ENCODE assay signal across 8 cellular contexts in genomic region chr15:67134577-67135492, GRCh38.
DNase-seq lines count a peak whose midpoint lies in the region; ATAC-seq and TF ChIP-seq lines count a peak whose summit lies in the region.

No MANE protein-coding gene starts in this region.

- in situ Hi-C loops in gastrocnemius medialis (cut with MboI; ENCODE audit: low sequenced_read_pairs in 4 of 4), result loop anchor here in 1 of 4 donors (25.0 kb wide), 1 partner anchor 102 kb away; no protein-coding TSS in a partner anchor

- no peaks in the 10 kb centered on the region for H3K27me3 ChIP-seq in RWPE2 (ENCODE audit: insufficient read depth, poor library complexity, severe bottlenecking)
- no peaks in the 10 kb centered on the region for H3K27me3 ChIP-seq in gastrocnemius medialis

- H3K27ac ChIP-seq in RWPE2 (ENCODE audit: poor library complexity, severe bottlenecking), result peak overlapping the region; percentile 51
- H3K27ac ChIP-seq in gastrocnemius medialis, result peak overlapping the region; percentile 72 to 92 (median 78)

- TF ChIP-seq POLR2A in gastrocnemius medialis (IDR thresholded peaks at IDR 0.05), result no peak

- ATAC-seq in GM21381 (IDR thresholded peaks at IDR 0.05; ENCODE audit: unreplicated experiment) (peak; percentile 6), RWPE2 (ENCODE audit: low read depth) (peak; percentile 25), gastrocnemius medialis (peak in 1 of 2 donors; percentile 21)

- H3K4me1 ChIP-seq in RWPE2 (ENCODE audit: insufficient read depth, poor library complexity, severe bottlenecking) (peaks cover 65% of the 10 kb centered on the region), gastrocnemius medialis (peaks cover 96 to 100% of the 10 kb centered on the region in 2 donors)

- H3K9me3 ChIP-seq in RWPE2 (ENCODE audit: severe bottlenecking), result no peaks in the 10 kb centered on the region
- H3K9me3 ChIP-seq in gastrocnemius medialis, result no peaks in the 10 kb centered on the region

- DNase-seq in RWPE2 (ENCODE audit: low spot score), result peak; percentile 51
- DNase-seq in cardiac septum (ENCODE audit: low spot score), result peak; percentile 64
- no peak for DNase-seq in gastrocnemius medialis
- no peak for DNase-seq in NCI-H2107 treated with DMSO at 0.1 percent for 48 hours (lab: John Stamatoyannopoulos, UW; ENCODE audit: unreplicated experiment)
- no peak for DNase-seq in germinal center (ENCODE audit: low spot score)
- no peak for DNase-seq in midbrain (lab: John Stamatoyannopoulos, UW)
- DNase-seq in stimulated activated CD4-positive, alpha-beta T cell treated with anti-CD3 and anti-CD28 coated beads, Interleukin-4, amount 100 ng/mL, for 4 hours, result no peak

- TF ChIP-seq CTCF in RWPE2 (IDR thresholded peaks at IDR 0.05; ENCODE audit: poor library complexity, severe bottlenecking) (no peak), gastrocnemius medialis (IDR thresholded peaks at IDR 0.05 in 4 of 5, conservative IDR thresholded peaks at IDR 0.05 in 1 of 5) (no peak)

- intact Hi-C loops in cardiac septum (cut with DNase I), result no loop called here
- intact Hi-C loops in gastrocnemius medialis (cut with DNase I; ENCODE audit: low total_unique reads), result no loop called here

- peaks cover 13% of the 10 kb centered on the region for H3K36me3 ChIP-seq in RWPE2 (ENCODE audit: low read depth)
- H3K36me3 ChIP-seq in gastrocnemius medialis, result no peaks in the 10 kb centered on the region

- H3K4me3 ChIP-seq in RWPE2 (ENCODE audit: severe bottlenecking), result no peak overlapping the region
- H3K4me3 ChIP-seq in gastrocnemius medialis, result no peak overlapping the region

Comparison
In these comparisons a context has a peak if more than half of its experiments do, and no peak if none do; other contexts are left out.
1. DNase-seq: peak in RWPE2 (single experiment) and cardiac septum (single experiment); none in gastrocnemius medialis (0 of 2), NCI-H2107 treated with DMSO at 0.1 percent for 48 hours (single experiment), germinal center (single experiment), midbrain (single experiment) and stimulated activated CD4-positive, alpha-beta T cell treated with anti-CD3 and anti-CD28 coated beads, Interleukin-4, amount 100 ng/mL, for 4 hours (0 of 2).